In the genomic region with DNA sequence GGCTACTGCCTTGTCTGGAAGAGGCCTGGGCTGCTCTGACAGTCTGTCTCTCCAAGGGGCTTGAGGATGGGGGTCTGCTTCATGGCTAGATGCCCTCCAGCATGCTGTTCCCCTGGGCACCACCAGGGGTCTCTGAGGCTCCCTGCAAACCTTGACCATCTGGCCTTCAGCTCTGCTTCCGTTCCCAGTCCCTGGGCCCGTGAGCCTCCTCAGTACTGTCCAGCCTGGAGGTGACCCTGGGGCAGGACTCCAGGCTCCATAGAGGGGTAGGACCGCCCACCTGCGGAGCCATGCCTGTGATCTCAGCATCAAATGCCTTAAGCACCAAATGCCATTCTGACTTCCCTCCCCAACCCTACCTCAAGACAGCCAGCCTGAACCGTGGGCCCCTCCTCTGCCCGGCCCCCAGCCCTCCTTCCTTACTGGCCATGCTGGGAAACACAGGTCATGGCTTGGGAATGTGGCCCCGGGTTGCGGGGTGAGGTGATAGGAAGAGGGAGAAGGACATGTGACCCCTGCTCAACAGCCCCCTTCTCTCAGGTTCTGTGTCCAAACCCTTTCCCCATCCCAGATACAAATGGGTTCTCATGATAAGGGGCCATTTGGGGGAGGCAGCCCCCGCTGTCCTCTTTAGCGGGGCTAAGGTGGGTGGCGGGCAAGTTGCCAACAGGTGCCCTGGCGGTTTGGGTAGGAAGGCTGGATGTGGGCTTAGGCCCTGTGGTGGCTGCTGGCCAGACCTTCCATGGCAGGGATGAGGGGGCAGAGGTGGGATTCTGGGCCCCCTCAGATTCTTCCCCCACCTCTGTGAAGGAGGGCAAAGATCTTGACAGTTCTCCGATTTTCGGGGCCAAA, we compare ENCODE assay signal across 8 cellular contexts. TPM values are rescaled to one million over a fixed set of nuclear protein-coding genes. Genes with fewer than 3 reads are reported as not detected.
DNase-seq lines count a peak whose midpoint lies in the region; TF ChIP-seq lines count a peak whose summit lies in the region.

No MANE protein-coding gene starts in this region.

- CTCF ChIA-PET in HEK293 (lab: Yijun Ruan, JAX) = interaction anchor here (0.6 to 3.1 kb wide), 20 partner anchors 9 to 717 kb away, joined by 3 to 30 read pairs (median 4); a partner anchor contains a TSS

- H3K4me1 ChIP-seq in HEK293 (ENCODE audit: control insufficient read depth, insufficient read depth, low read length) (peaks cover 2% of the 10 kb centered on the region; the same call in 1 of the 2 replicates), neuron (ENCODE audit: insufficient read depth, low read length) (peaks cover 30% of the 10 kb centered on the region)

- POLR2A ChIA-PET in HEK293 (lab: Yijun Ruan, JAX) = no interaction called here

- DNase-seq in NCI-H1105 treated with DMSO at 0.1 percent for 48 hours (lab: John Stamatoyannopoulos, UW) (peak; percentile 6), NCI-H1105 (lab: John Stamatoyannopoulos, UW) (no peak), NCI-H2227 (lab: John Stamatoyannopoulos, UW; ENCODE audit: unreplicated experiment) (peak; percentile 67), activated T-cell treated with anti-CD3 and anti-CD28 coated beads for 4 hours (peak; percentile 32), fibroblast of the aortic adventitia (ENCODE audit: low read depth) (peak; percentile 62), occipital lobe (lab: John Stamatoyannopoulos, UW) (no peak)

- no peak overlapping the region for H3K27ac ChIP-seq in HEK293 (ENCODE audit: extremely low read depth, low read depth, low read length)

- no peaks in the 10 kb centered on the region for H3K27me3 ChIP-seq in neuron (ENCODE audit: insufficient read depth, low read length)

- H2AFZ ChIP-seq in neuron (ENCODE audit: low read depth, low read length) = peak overlapping the region; percentile 21

- H3K4me3 ChIP-seq in HEK293 (ENCODE audit: low read depth, low read length) = no peak overlapping the region
- no peak overlapping the region for H3K4me3 ChIP-seq in fibroblast of the aortic adventitia (ENCODE audit: low read depth, low read length)
- no peak overlapping the region for H3K4me3 ChIP-seq in neuron (ENCODE audit: low read length)

- H3K36me3 ChIP-seq in HEK293 (ENCODE audit: control insufficient read depth in 2 of 2, insufficient read depth in 1 of 2, low read length in 2 of 2) (peaks cover 0 to 16% of the 10 kb centered on the region in 2 experiments; a peak in 2 of 3 replicates), neuron (ENCODE audit: insufficient read depth, low read length) (peaks cover 2% of the 10 kb centered on the region)

- H3K9me3 ChIP-seq in HEK293 (ENCODE audit: control insufficient read depth, insufficient read depth, low read depth, low read length) (no peaks in the 10 kb centered on the region), neuron (ENCODE audit: low read length) (no peaks in the 10 kb centered on the region)

- TF ChIP-seq CTCF in HEK293 (tag by site-specific recombination; IDR thresholded peaks at IDR 0.05) = peak; percentile 77
- TF ChIP-seq CTCF in fibroblast of the aortic adventitia (IDR thresholded peaks at IDR 0.05; ENCODE audit: insufficient read depth, low read length) = peak; percentile 98

TF ChIP-seq in HEK293, 187 proteins besides CTCF, POLR2A, EP300 and RAD21:
- TF ChIP-seq, protein P1, sequence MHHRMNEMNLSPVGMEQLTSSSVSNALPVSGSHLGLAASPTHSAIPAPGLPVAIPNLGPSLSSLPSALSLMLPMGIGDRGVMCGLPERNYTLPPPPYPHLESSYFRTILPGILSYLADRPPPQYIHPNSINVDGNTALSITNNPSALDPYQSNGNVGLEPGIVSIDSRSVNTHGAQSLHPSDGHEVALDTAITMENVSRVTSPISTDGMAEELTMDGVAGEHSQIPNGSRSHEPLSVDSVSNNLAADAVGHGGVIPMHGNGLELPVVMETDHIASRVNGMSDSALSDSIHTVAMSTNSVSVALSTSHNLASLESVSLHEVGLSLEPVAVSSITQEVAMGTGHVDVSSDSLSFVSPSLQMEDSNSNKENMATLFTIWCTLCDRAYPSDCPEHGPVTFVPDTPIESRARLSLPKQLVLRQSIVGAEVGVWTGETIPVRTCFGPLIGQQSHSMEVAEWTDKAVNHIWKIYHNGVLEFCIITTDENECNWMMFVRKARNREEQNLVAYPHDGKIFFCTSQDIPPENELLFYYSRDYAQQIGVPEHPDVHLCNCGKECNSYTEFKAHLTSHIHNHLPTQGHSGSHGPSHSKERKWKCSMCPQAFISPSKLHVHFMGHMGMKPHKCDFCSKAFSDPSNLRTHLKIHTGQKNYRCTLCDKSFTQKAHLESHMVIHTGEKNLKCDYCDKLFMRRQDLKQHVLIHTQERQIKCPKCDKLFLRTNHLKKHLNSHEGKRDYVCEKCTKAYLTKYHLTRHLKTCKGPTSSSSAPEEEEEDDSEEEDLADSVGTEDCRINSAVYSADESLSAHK (tag by site-specific recombination; IDR thresholded peaks at IDR 0.05) = no peak
- no peak for TF ChIP-seq ZNF221 (tag by site-specific recombination; IDR thresholded peaks at IDR 0.05; ENCODE audit: borderline replicate concordance)
- TF ChIP-seq ZNF16 (tag by site-specific recombination; IDR thresholded peaks at IDR 0.05; ENCODE audit: low read depth) = no peak
- TF ChIP-seq, protein P2, sequence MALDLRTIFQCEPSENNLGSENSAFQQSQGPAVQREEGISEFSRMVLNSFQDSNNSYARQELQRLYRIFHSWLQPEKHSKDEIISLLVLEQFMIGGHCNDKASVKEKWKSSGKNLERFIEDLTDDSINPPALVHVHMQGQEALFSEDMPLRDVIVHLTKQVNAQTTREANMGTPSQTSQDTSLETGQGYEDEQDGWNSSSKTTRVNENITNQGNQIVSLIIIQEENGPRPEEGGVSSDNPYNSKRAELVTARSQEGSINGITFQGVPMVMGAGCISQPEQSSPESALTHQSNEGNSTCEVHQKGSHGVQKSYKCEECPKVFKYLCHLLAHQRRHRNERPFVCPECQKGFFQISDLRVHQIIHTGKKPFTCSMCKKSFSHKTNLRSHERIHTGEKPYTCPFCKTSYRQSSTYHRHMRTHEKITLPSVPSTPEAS (tag by site-specific recombination; IDR thresholded peaks at IDR 0.05) = no peak
- TF ChIP-seq ZNF121 (tag by site-specific recombination; IDR thresholded peaks at IDR 0.05) = no peak
- TF ChIP-seq ZNF600 (tag by site-specific recombination; IDR thresholded peaks at IDR 0.05) = 0 out of 2 replicates have a peak, but pooled peaks have one; percentile 26
- peak; percentile 50; the same call in 1 of the 2 replicates for TF ChIP-seq ZNF2 (tag by site-specific recombination; IDR thresholded peaks at IDR 0.05)
- TF ChIP-seq ZNF530 (tag by site-specific recombination; IDR thresholded peaks at IDR 0.05; ENCODE audit: low read depth) = no peak
- TF ChIP-seq GLIS2 (tag by site-specific recombination; IDR thresholded peaks at IDR 0.05) = peak; percentile 52
- TF ChIP-seq ZBTB48 (tag by site-specific recombination; IDR thresholded peaks at IDR 0.05) = 0 out of 2 replicates have a peak, but pooled peaks have one; percentile 34
- TF ChIP-seq, protein P3, sequence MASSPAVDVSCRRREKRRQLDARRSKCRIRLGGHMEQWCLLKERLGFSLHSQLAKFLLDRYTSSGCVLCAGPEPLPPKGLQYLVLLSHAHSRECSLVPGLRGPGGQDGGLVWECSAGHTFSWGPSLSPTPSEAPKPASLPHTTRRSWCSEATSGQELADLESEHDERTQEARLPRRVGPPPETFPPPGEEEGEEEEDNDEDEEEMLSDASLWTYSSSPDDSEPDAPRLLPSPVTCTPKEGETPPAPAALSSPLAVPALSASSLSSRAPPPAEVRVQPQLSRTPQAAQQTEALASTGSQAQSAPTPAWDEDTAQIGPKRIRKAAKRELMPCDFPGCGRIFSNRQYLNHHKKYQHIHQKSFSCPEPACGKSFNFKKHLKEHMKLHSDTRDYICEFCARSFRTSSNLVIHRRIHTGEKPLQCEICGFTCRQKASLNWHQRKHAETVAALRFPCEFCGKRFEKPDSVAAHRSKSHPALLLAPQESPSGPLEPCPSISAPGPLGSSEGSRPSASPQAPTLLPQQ (tag by site-specific recombination; IDR thresholded peaks at IDR 0.05) = no peak
- no peak for TF ChIP-seq MEIS1 (CRISPR knock-in tag; IDR thresholded peaks at IDR 0.05; ENCODE audit: borderline replicate concordance)
- peak; percentile 67 for TF ChIP-seq ZFHX2 (tag by site-specific recombination; conservative IDR thresholded peaks at IDR 0.05)
- peak; percentile 60 for TF ChIP-seq EGR2 (tag by site-specific recombination; IDR thresholded peaks at IDR 0.05; ENCODE audit: low read depth)

RNA-seq across cellular contexts. Expression of a gene that starts 25.0 kb away (rescaled TPM):
- total RNA-seq in fibroblast of the aortic adventitia (ENCODE audit: low replicate concordance) (22.7 and 36.1 TPM in 2 replicates), occipital lobe (14.2 TPM)

RNA-seq across cellular contexts. Expression of a gene that starts 39.0 kb away (rescaled TPM):
- 16.6 and 66.3 TPM in 2 replicates for total RNA-seq in fibroblast of the aortic adventitia (ENCODE audit: low replicate concordance)
- total RNA-seq in occipital lobe = 7.5 TPM

RNA-seq across cellular contexts. Expression of a gene that starts 41.5 kb away (rescaled TPM):
- 3.3 and 4.7 TPM in 2 replicates for total RNA-seq in fibroblast of the aortic adventitia (ENCODE audit: low replicate concordance)
- 2.3 TPM for total RNA-seq in occipital lobe

RNA-seq across cellular contexts. Expression of a gene that starts 54.6 kb away (rescaled TPM):
- total RNA-seq in fibroblast of the aortic adventitia (ENCODE audit: low replicate concordance) (not detected in 2 replicates), occipital lobe (8.3 TPM)

Comparison
In these comparisons a context has a peak if more than half of its experiments do, and no peak if none do; other contexts are left out.
1. DNase-seq: peak in NCI-H1105 treated with DMSO at 0.1 percent for 48 hours (single experiment), NCI-H2227 (single experiment), activated T-cell treated with anti-CD3 and anti-CD28 coated beads for 4 hours (single experiment) and fibroblast of the aortic adventitia (single experiment); none in NCI-H1105 (single experiment) and occipital lobe (single experiment).